Comparison of ENCODE assay signal across 8 cellular contexts in the genomic region with DNA sequence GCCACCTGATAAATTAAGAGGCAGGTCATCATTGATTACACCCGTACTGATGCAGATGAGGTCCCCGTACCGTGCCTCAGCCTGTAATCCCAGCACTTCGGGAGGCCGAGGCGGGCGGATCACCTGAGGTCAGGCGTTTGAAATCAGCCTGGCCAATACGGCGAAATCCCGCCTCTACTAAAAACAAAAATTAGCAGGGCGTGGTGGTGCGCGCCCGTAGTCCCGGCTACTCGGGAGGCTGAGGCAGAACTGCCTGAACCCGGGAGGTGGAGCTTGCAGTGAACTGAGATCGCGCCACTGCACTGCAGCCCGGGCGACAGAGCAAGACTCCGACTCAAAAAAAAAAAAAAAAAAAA. TPM values are rescaled to one million over a fixed set of nuclear protein-coding genes. Genes with fewer than 3 reads are reported as not detected.
A peak's percentile ranks its signal among the peaks of the same experiment; 100 is the strongest.
DNase-seq lines count a peak whose midpoint lies in the region; ATAC-seq and TF ChIP-seq lines count a peak whose summit lies in the region.

No MANE protein-coding gene starts in this region.

- peaks cover 0 to 8% of the 10 kb centered on the region in 2 donors for H3K9me3 ChIP-seq in right atrium auricular region
- H3K9me3 ChIP-seq in mesodermal cell (ENCODE audit: control insufficient read depth, low read length) = peaks cover 4% of the 10 kb centered on the region
- no peaks in the 10 kb centered on the region for H3K9me3 ChIP-seq in upper lobe of left lung

- H3K9me3 Mint-ChIP-seq in central memory CD8-positive, alpha-beta T cell = no peaks in the 10 kb centered on the region

- 89 to 99% methylated on average over 15 to 23 of the region's 23 CpGs for WGBS in mesodermal cell (ENCODE audit: insufficient coverage in 2 of 2), 2 experiments
- 95 to 96% methylated on average over 13 to 23 of the region's 23 CpGs for WGBS in upper lobe of left lung, 2 donors

- H3K27ac ChIP-seq in right atrium auricular region (peak overlapping the region; percentile 82 to 85), mesodermal cell (ENCODE audit: low read depth, low read length, severe bottlenecking) (no peak overlapping the region), upper lobe of left lung (peak overlapping the region; percentile 82 to 90 (median 89))

- peak; percentile 57 for DNase-seq in right atrium auricular region (ENCODE audit: low spot score)
- no peak for DNase-seq in left ventricle myocardium superior
- DNase-seq in central memory CD8-positive, alpha-beta T cell (ENCODE audit: low spot score in 2 of 2) = peak in 1 of 2 donors; percentile 12
- DNase-seq in upper lobe of left lung = peak in 1 of 2 donors; percentile 68
- DNase-seq in C1 segment of cervical spinal cord (lab: John Stamatoyannopoulos, UW) = no peak
- DNase-seq in DMS153 treated with DMSO at 0.1 percent for 48 hours (lab: John Stamatoyannopoulos, UW; ENCODE audit: unreplicated experiment) = no peak

- peak overlapping the region; percentile 85 for H3K4me3 Mint-ChIP-seq in central memory CD8-positive, alpha-beta T cell

- no peaks in the 10 kb centered on the region for H3K27me3 Mint-ChIP-seq in central memory CD8-positive, alpha-beta T cell

- intact Hi-C loops in left ventricle myocardium superior (cut with micrococcal nuclease) = no loop called here

- ATAC-seq in left ventricle myocardium superior (no peak), upper lobe of left lung (ENCODE audit: low FRiP score in 2 of 2) (no peak), HG02885 (IDR thresholded peaks at IDR 0.05; ENCODE audit: poor library complexity, unreplicated experiment) (no peak)
- no peak for ATAC-seq in central memory CD8-positive, alpha-beta T cell (replicated peaks; ENCODE audit: extremely low read depth, poor library complexity, severe bottlenecking)

- no peaks in the 10 kb centered on the region for H3K36me3 ChIP-seq in right atrium auricular region
- peaks cover 6% of the 10 kb centered on the region for H3K36me3 ChIP-seq in mesodermal cell (ENCODE audit: control insufficient read depth, insufficient read depth, low read length)
- H3K36me3 ChIP-seq in upper lobe of left lung = peaks cover 0 to 4% (median 0%) of the 10 kb centered on the region in 4 donors

- TF ChIP-seq EP300 in upper lobe of left lung (IDR thresholded peaks at IDR 0.05) = no peak

- H3K36me3 Mint-ChIP-seq in central memory CD8-positive, alpha-beta T cell (ENCODE audit: insufficient read depth) = peaks cover 24% of the 10 kb centered on the region

- no peak for TF ChIP-seq CTCF in right atrium auricular region (IDR thresholded peaks at IDR 0.05)
- no peak for TF ChIP-seq CTCF in upper lobe of left lung (IDR thresholded peaks at IDR 0.05)

- H3K4me1 ChIP-seq in right atrium auricular region (peaks cover 0 to 19% of the 10 kb centered on the region in 2 donors), mesodermal cell (ENCODE audit: control insufficient read depth, insufficient read depth, low read length, poor library complexity, severe bottlenecking) (no peaks in the 10 kb centered on the region), upper lobe of left lung (peaks cover 10 to 24% (median 12%) of the 10 kb centered on the region in 4 donors)

- TF ChIP-seq POLR2A in upper lobe of left lung (IDR thresholded peaks at IDR 0.05) = no peak

- peak overlapping the region; percentile 90 for H3K27ac Mint-ChIP-seq in central memory CD8-positive, alpha-beta T cell (ENCODE audit: low read depth)

- no peaks in the 10 kb centered on the region for H3K27me3 ChIP-seq in right atrium auricular region
- H3K27me3 ChIP-seq in upper lobe of left lung = no peaks in the 10 kb centered on the region

- H3K4me1 Mint-ChIP-seq in central memory CD8-positive, alpha-beta T cell = peaks cover 29% of the 10 kb centered on the region

- peak overlapping the region in 1 of 2 donors; percentile 71 for H3K4me3 ChIP-seq in right atrium auricular region
- peak overlapping the region; percentile 65 for H3K4me3 ChIP-seq in mesodermal cell (ENCODE audit: extremely low read depth, insufficient read depth, low read length, poor library complexity, severe bottlenecking)
- peak overlapping the region in 3 of 4 donors; percentile 68 to 82 (median 69) for H3K4me3 ChIP-seq in upper lobe of left lung

RNA-seq across cellular contexts. Expression of gene ENOSF1, which starts 0.7 kb away (rescaled TPM):
- 10 to 100 TPM; 13.7 to 24.4 TPM for total RNA-seq in right atrium auricular region
- 23.9 TPM for total RNA-seq in left ventricle myocardium superior
- 20.5 TPM for polyA plus RNA-seq in mesodermal cell (2013, experiment 1 of 2)
- 19.1 TPM for polyA plus RNA-seq in mesodermal cell (2013, experiment 2 of 2)
- total RNA-seq in upper lobe of left lung = 100 to 1,000 TPM in 3 of 6 donors, 10 to 100 TPM in 3; 66.9 to 296 (median 105) TPM

RNA-seq across cellular contexts. Expression of gene TYMS, which starts 55.7 kb away (rescaled TPM):
- total RNA-seq in right atrium auricular region (under 1 TPM; 0.86 to 0.89 TPM), left ventricle myocardium superior (3.8 TPM), upper lobe of left lung (10 to 100 TPM in 2 of 6 donors, 1 to 10 TPM in 3, not detected in 1; 5.2 to 16.3 (median 7.6) TPM)
- polyA plus RNA-seq in mesodermal cell (2013, experiment 1 of 2) = 211 TPM
- 205 TPM for polyA plus RNA-seq in mesodermal cell (2013, experiment 2 of 2)
